ENCODE assay signal across 3 cellular contexts in the genomic region with DNA sequence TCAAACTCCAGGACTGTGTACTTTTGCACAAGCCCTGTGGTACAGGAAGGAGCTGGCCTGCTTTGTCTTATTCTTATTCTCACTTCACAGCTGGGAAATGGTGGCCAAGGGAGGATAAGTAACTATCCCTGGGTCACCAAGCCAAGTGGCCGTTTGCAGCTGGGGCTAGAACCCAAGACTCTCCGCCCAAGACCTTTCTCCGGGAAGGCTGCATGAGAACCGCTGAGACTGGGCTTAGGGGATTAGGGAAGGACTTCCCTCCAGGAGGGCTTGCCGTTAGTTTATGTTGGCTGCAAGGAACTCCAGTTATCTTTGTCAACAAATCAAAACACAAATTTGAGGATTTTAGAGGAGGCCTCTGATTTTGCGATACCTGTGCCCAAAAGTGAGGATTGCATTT.
"Had no signal": no experiment of that assay in that cellular context is flagged by ENCODE, and none has a peak within 500 bp of the region (broad histone marks: within the 10 kb centered on the region; RNA-seq: fewer than 3 reads in every experiment).

No MANE protein-coding gene starts in this region.

- DNase-seq: GDM1, GF-D8 had no signal

- ATAC-seq: GM12878 had no signal
